Comparison of ENCODE assay signal across 8 cellular contexts in genomic region chr10:102648889-102649752, GRCh38. TPM values are rescaled to one million over a fixed set of nuclear protein-coding genes. Genes with fewer than 3 reads are reported as not detected.
DNase-seq lines count a peak whose midpoint lies in the region; ATAC-seq and TF ChIP-seq lines count a peak whose summit lies in the region.

No MANE protein-coding gene starts in this region.

- no peaks in the 10 kb centered on the region for H3K27me3 ChIP-seq in HCT116 (ENCODE audit: insufficient read depth, low read length)
- H3K27me3 ChIP-seq in skeletal muscle tissue (ENCODE audit: control insufficient read depth in 3 of 3, insufficient read depth in 3 of 3, low read length in 3 of 3), result no peaks in the 10 kb centered on the region

- H3K27ac ChIP-seq in HCT116 (ENCODE audit: low read depth, low read length) (no peak overlapping the region), skeletal muscle tissue (ENCODE audit: low read depth, low read length) (peak overlapping the region; percentile 44)

- CTCF ChIA-PET in HCT116 (lab: Charles Lee), result no interaction called here
- CTCF ChIA-PET in HEK293T (lab: Yijun Ruan, JAX), result no interaction called here

- peaks cover 98% of the 10 kb centered on the region for H3K79me2 ChIP-seq in HCT116 (ENCODE audit: insufficient read depth, low read length)

- no peak for ATAC-seq in HCT116

- TF ChIP-seq CTCF in HCT116 (IDR thresholded peaks at IDR 0.05 in 2 of 3, conservative IDR thresholded peaks at IDR 0.05 in 1 of 3; ENCODE audit: borderline replicate concordance in 1 of 3, insufficient read depth in 1 of 3, low read depth in 2 of 3, low read length in 2 of 3), result no peak

- H3K27ac Mint-ChIP-seq in activated naive CD8-positive, alpha-beta T cell, result peak overlapping the region; percentile 89

- no TSS peak for BruUV-seq in HCT116 (replicated peaks; lab: Mats Ljungman, UMichigan)

- intact Hi-C loops in HCT116 (cut with micrococcal nuclease), result no loop called here

- no peaks in the 10 kb centered on the region for H3K27me3 Mint-ChIP-seq in activated naive CD8-positive, alpha-beta T cell

- H3K4me3 Mint-ChIP-seq in activated naive CD8-positive, alpha-beta T cell, result peak overlapping the region; percentile 99

- no peak overlapping the region for H3K4me2 ChIP-seq in HCT116 (ENCODE audit: low read length)

- no peaks in the 10 kb centered on the region for H3K9me2 ChIP-seq in HCT116 (ENCODE audit: insufficient read depth)

- no peak overlapping the region for H3K9ac ChIP-seq in HCT116 (ENCODE audit: low read length)
- H3K9ac ChIP-seq in skeletal muscle tissue (ENCODE audit: low read depth in 1 of 3, low read length in 3 of 3), result peak overlapping the region; percentile 62 to 100 (median 72)

- DNase-seq in HCT116 (ENCODE audit: low read depth, low spot score) (no peak), hippocampal formation (lab: John Stamatoyannopoulos, UW) (peak; percentile 72 to 86), NCI-H2029 (lab: John Stamatoyannopoulos, UW) (no peak), SW 1271 (lab: John Stamatoyannopoulos, UW) (no peak), HEK293T (ENCODE audit: extremely low spot score) (no peak)
- no peak for DNase-seq in stimulated activated CD4-positive, alpha-beta T cell treated with anti-CD3 and anti-CD28 coated beads, Interleukin-4, amount 100 ng/mL, for 4 hours

- RAD21 ChIA-PET in HCT116 (lab: Charles Lee; ENCODE audit: low non-redundant PET in 1 of 2, low total read pairs in 2 of 2, uncharacterized antibody in 2 of 2, unreplicated experiment in 2 of 2), result no interaction called here

- TF ChIP-seq POLR2A in HCT116 (IDR thresholded peaks at IDR 0.05; ENCODE audit: borderline replicate concordance, extremely low read depth, insufficient read depth, insufficient read length), result no peak

- H3K9me3 ChIP-seq in HCT116 (ENCODE audit: control insufficient read depth in 1 of 2, insufficient read depth in 1 of 2, low read depth in 1 of 2, low read length in 2 of 2) (no peaks in the 10 kb centered on the region), skeletal muscle tissue (ENCODE audit: control insufficient read depth in 3 of 3, low read length in 3 of 3) (no peaks in the 10 kb centered on the region)

- no peaks in the 10 kb centered on the region for H3K9me3 Mint-ChIP-seq in activated naive CD8-positive, alpha-beta T cell (ENCODE audit: low read depth)

- POLR2A ChIA-PET in HCT116 (lab: Charles Lee), result no interaction called here
- POLR2A ChIA-PET in HEK293T (lab: Yijun Ruan, JAX), result interaction anchor here (1.0 kb wide), 1 partner anchor 12 kb away, joined by 3 read pairs; no protein-coding TSS in a partner anchor

- H3K4me1 Mint-ChIP-seq in activated naive CD8-positive, alpha-beta T cell (ENCODE audit: low read depth), result peaks cover 75% of the 10 kb centered on the region

- H3K4me3 ChIP-seq in HCT116 (replicated peaks in 1 of 2; ENCODE audit: low read depth in 1 of 2, low read length in 2 of 2), result no peak overlapping the region
- H3K4me3 ChIP-seq in skeletal muscle tissue (ENCODE audit: low read length in 3 of 3), result peak overlapping the region; percentile 79 to 97 (median 81)

- H3K36me3 Mint-ChIP-seq in activated naive CD8-positive, alpha-beta T cell, result no peaks in the 10 kb centered on the region

- H4K20me1 ChIP-seq in HCT116 (ENCODE audit: insufficient read depth), result no peaks in the 10 kb centered on the region; the same call in 1 of the 2 replicates

- no peak for TF ChIP-seq RAD21 in HCT116 (IDR thresholded peaks at IDR 0.05; ENCODE audit: low read depth)

- H3K4me1 ChIP-seq in HCT116 (ENCODE audit: control insufficient read depth in 1 of 2, insufficient read depth in 2 of 2, low read length in 2 of 2), result peaks cover 10 to 39% of the 10 kb centered on the region in 2 experiments
- H3K4me1 ChIP-seq in skeletal muscle tissue (ENCODE audit: control insufficient read depth in 3 of 3, insufficient read depth in 3 of 3, low read length in 3 of 3), result peaks cover 70 to 88% (median 73%) of the 10 kb centered on the region in 3 donors

- H3K36me3 ChIP-seq in HCT116 (ENCODE audit: control insufficient read depth in 1 of 2, insufficient read depth in 2 of 2, low read length in 2 of 2) (peaks cover 2 to 21% of the 10 kb centered on the region in 2 experiments; a peak in 1 of 4 replicates), skeletal muscle tissue (ENCODE audit: control insufficient read depth in 3 of 3, insufficient read depth in 3 of 3, low read length in 3 of 3) (peaks cover 20 to 29% (median 21%) of the 10 kb centered on the region in 3 donors)

- no peak overlapping the region for H2AFZ ChIP-seq in HCT116 (ENCODE audit: low read depth, low read length, poor library complexity, severe bottlenecking)

TF ChIP-seq in HCT116, 20 proteins besides CTCF, POLR2A, EP300 and RAD21:
- TF ChIP-seq ELF1 (IDR thresholded peaks at IDR 0.05; ENCODE audit: borderline replicate concordance, low read depth) (no peak), POLR2AphosphoS5 (IDR thresholded peaks at IDR 0.05; ENCODE audit: low read depth, low read length) (peak; percentile 6; the same call in 1 of the 2 replicates), CBX3 (IDR thresholded peaks at IDR 0.05; ENCODE audit: low read depth) (no peak), EZH2 (IDR thresholded peaks at IDR 0.05) (no peak)
TF ChIP-seq in HCT116: peak in this region for 1.

TF ChIP-seq in HEK293T, 16 proteins besides CTCF, POLR2A, EP300 and RAD21:
- TF ChIP-seq FOXA1 (IDR thresholded peaks at IDR 0.05) (no peak), FOXK2 (IDR thresholded peaks at IDR 0.05) (no peak), FOXM1 (IDR thresholded peaks at IDR 0.05; ENCODE audit: borderline replicate concordance) (no peak), CTBP1 (IDR thresholded peaks at IDR 0.05; ENCODE audit: borderline replicate concordance) (no peak), ZNF384 (IDR thresholded peaks at IDR 0.05) (no peak), PKNOX1 (IDR thresholded peaks at IDR 0.05) (no peak), LEF1 (IDR thresholded peaks at IDR 0.05; ENCODE audit: borderline replicate concordance) (no peak), L3MBTL2 (conservative IDR thresholded peaks at IDR 0.05) (no peak), HDGF (IDR thresholded peaks at IDR 0.05; ENCODE audit: borderline replicate concordance) (no peak), SUZ12 (IDR thresholded peaks at IDR 0.05) (no peak), BHLHE40 (IDR thresholded peaks at IDR 0.05; ENCODE audit: borderline replicate concordance) (no peak), TARDBP (IDR thresholded peaks at IDR 0.05) (no peak), NFRKB (IDR thresholded peaks at IDR 0.05) (no peak), SP1 (IDR thresholded peaks at IDR 0.05) (no peak), ARNT (IDR thresholded peaks at IDR 0.05) (no peak), ELF4 (IDR thresholded peaks at IDR 0.05) (no peak)

RNA-seq across cellular contexts. Expression of gene TRIM8, which starts 4.8 kb away (rescaled TPM):
- total RNA-seq in HCT116 (2021; ENCODE audit: unreplicated experiment) (91.6 TPM), skeletal muscle tissue (44.4 TPM)
- polyA plus RNA-seq in HCT116 (2012), result 131 and 143 TPM in 2 replicates

Comparison
In these comparisons a context has a peak if more than half of its experiments do, and no peak if none do; other contexts are left out.
1. DNase-seq: peak in hippocampal formation (2 of 2); none in HCT116 (single experiment), NCI-H2029 (single experiment), SW 1271 (0 of 2), HEK293T (single experiment) and stimulated activated CD4-positive, alpha-beta T cell treated with anti-CD3 and anti-CD28 coated beads, Interleukin-4, amount 100 ng/mL, for 4 hours (0 of 2).
2. H3K4me3 ChIP-seq: peak in skeletal muscle tissue (3 of 3); none in HCT116 (0 of 2).